Comparison of ENCODE assay signal across 25 cellular contexts in the genomic region with DNA sequence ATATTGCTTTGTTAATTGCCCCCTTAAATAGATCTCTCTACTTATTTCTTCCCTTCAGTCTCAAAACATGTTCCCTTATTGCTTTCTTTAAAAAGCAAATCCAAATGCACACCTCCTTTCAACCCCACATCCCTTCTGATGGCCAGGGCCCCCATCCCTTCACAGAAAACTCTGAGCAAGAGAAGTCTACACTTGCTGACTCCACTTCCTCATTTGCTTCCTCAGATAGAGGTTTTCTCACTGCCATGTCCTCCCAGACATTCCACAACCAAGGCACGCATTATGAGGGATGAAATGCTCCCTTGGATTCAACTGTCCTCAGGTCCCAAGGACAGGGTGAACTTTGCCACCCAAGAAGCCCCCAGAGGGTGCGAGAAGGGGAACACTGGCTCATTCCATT.
"Had no signal": no experiment of that assay in that cellular context is flagged by ENCODE, and none has a peak within 500 bp of the region (broad histone marks: within the 10 kb centered on the region; RNA-seq: fewer than 3 reads in every experiment).

No MANE protein-coding gene starts in this region.

- FAIRE-seq: RCC 7860 had no signal

- DNase-seq: activated CD4-positive, alpha-beta T cell treated with anti-CD3 and anti-CD28 coated beads for 4 hours; activated CD8-positive, alpha-beta memory T cell treated with anti-CD3 and anti-CD28 coated beads, Interleukin-2, amount 50 U/mL, for 4 hours; activated CD8-positive, alpha-beta T cell treated with anti-CD3 and anti-CD28 coated beads for 36 hours; activated gamma-delta T cell treated with Interleukin-2 at 50 U/mL for 16 hours; activated naive CD4-positive, alpha-beta T cell treated with anti-CD3 and anti-CD28 coated beads, Interleukin-2, amount 10 ng/mL, durations not matched to agents 7 days and 5 days; activated naive CD8-positive, alpha-beta T cell treated with anti-CD3 and anti-CD28 coated beads, Interleukin-2, amount 10 ng/mL, durations not matched to agents 7 days and 5 days; activated T-cell treated with anti-CD3 and anti-CD28 coated beads, Interleukin-2, amount 50 U/mL, for 72 hours; adrenal gland; aorta; caudate nucleus; colonic mucosa; MM.1S; NCI-H1092 treated with DMSO at 0.1 percent for 48 hours; NCI-H1436; NCI-H187; NCI-H2081; NCI-H510A treated with DMSO at 0.1 percent for 48 hours; NCI-H69; NK-92 treated with Interleukin-12 subunit alpha and Interleukin-12 subunit beta, amount 100 ng/mL, for 24 hours; PC-3; SHP77; T-helper 1 cell had no signal

- H3K27ac ChIP-seq: adrenal gland, breast epithelium, colonic mucosa had no signal

- H3K9me3 Mint-ChIP-seq: activated CD8-positive, alpha-beta T cell treated with anti-CD3 and anti-CD28 coated beads for 36 hours; activated T-cell treated with anti-CD3 and anti-CD28 coated beads, Interleukin-2, amount 50 U/mL, for 72 hours; activated T-helper 2 cell treated with anti-CD3 and anti-CD28 coated beads, Interferon-gamma antibody, Interleukin-2, Interleukin-4, amounts not matched to agents 10 μg/mL and 5 μg/mL and 100 μg/mL, durations not matched to agents 14 hours and 24 hours and 36 hours had no signal

- H3K4me3 ChIP-seq: adrenal gland, breast epithelium, colonic mucosa had no signal

- H3K27me3 ChIP-seq: adrenal gland, breast epithelium, colonic mucosa had no signal

- H3K36me3 Mint-ChIP-seq: activated naive CD4-positive, alpha-beta T cell treated with anti-CD3 and anti-CD28 coated beads, Interleukin-2, amount 10 ng/mL, durations not matched to agents 7 days and 5 days had no signal

- H3K36me3 ChIP-seq: adrenal gland, breast epithelium, colonic mucosa had no signal

- H3K4me1 ChIP-seq: breast epithelium, colonic mucosa had no signal

- H3K9me3 ChIP-seq: adrenal gland, breast epithelium, colonic mucosa had no signal

- H3K27me3 Mint-ChIP-seq: activated CD8-positive, alpha-beta T cell treated with anti-CD3 and anti-CD28 coated beads for 36 hours; activated naive CD4-positive, alpha-beta T cell treated with anti-CD3 and anti-CD28 coated beads, Interleukin-2, amount 10 ng/mL, durations not matched to agents 7 days and 5 days; activated naive CD8-positive, alpha-beta T cell treated with anti-CD3 and anti-CD28 coated beads, Interleukin-2, amount 10 ng/mL, durations not matched to agents 7 days and 5 days had no signal

- H3K27ac Mint-ChIP-seq: activated CD8-positive, alpha-beta T cell treated with anti-CD3 and anti-CD28 coated beads for 36 hours; activated naive CD4-positive, alpha-beta T cell treated with anti-CD3 and anti-CD28 coated beads, Interleukin-2, amount 10 ng/mL, durations not matched to agents 7 days and 5 days; activated naive CD8-positive, alpha-beta T cell treated with anti-CD3 and anti-CD28 coated beads, Interleukin-2, amount 10 ng/mL, durations not matched to agents 7 days and 5 days; activated T-helper 2 cell treated with anti-CD3 and anti-CD28 coated beads, Interferon-gamma antibody, Interleukin-2, Interleukin-4, amounts not matched to agents 10 μg/mL and 5 μg/mL and 100 μg/mL, durations not matched to agents 14 hours and 24 hours and 36 hours had no signal

- H3K4me3 Mint-ChIP-seq: activated CD8-positive, alpha-beta T cell treated with anti-CD3 and anti-CD28 coated beads for 36 hours; activated naive CD4-positive, alpha-beta T cell treated with anti-CD3 and anti-CD28 coated beads, Interleukin-2, amount 10 ng/mL, durations not matched to agents 7 days and 5 days; activated naive CD8-positive, alpha-beta T cell treated with anti-CD3 and anti-CD28 coated beads, Interleukin-2, amount 10 ng/mL, durations not matched to agents 7 days and 5 days; activated T-cell treated with anti-CD3 and anti-CD28 coated beads, Interleukin-2, amount 50 U/mL, for 72 hours had no signal
